In genomic region chr2:132670104-132670960, GRCh38 we compare ENCODE assay signal across 8 cellular contexts. TPM values are rescaled to one million over a fixed set of nuclear protein-coding genes. Genes with fewer than 3 reads are reported as not detected.
DNase-seq lines count a peak whose midpoint lies in the region; ATAC-seq, FAIRE-seq and TF ChIP-seq lines count a peak whose summit lies in the region.

LYPD1 (minus strand) TSS chr2:132670205; CDS start chr2:132669932, 273 bp downstream.

- WGBS in K562 (ENCODE audit: insufficient coverage, low coverage, missing lambda C conversion rate) = 11% methylated on average over 33 of the region's 74 CpGs

- peaks cover 39 to 63% of the 10 kb centered on the region in 2 donors for H3K27me3 Mint-ChIP-seq in stimulated activated naive B cell treated with anti-CD40 and anti-IgM and Interleukin-4, amounts not matched to agents 10 μg/mL and 1 μg/mL and 100 μg/mL, for 72 hours

- H3K9me3 Mint-ChIP-seq in stimulated activated naive B cell treated with anti-CD40 and anti-IgM and Interleukin-4, amounts not matched to agents 10 μg/mL and 1 μg/mL and 100 μg/mL, for 72 hours = no peaks in the 10 kb centered on the region

- H3K27me3 ChIP-seq in K562 (ENCODE audit: control insufficient read depth in 2 of 2, insufficient read depth in 2 of 2, low read length in 2 of 2) = peaks cover 2 to 21% of the 10 kb centered on the region in 2 experiments; a peak in 3 of 5 replicates
- no peaks in the 10 kb centered on the region for H3K27me3 ChIP-seq in SJCRH30

- TF ChIP-seq POLR2A in K562 (conservative IDR thresholded peaks at IDR 0.05) = no peak

- no peaks in the 10 kb centered on the region for H3K36me3 ChIP-seq in K562 (ENCODE audit: control insufficient read depth, insufficient read depth, low read length)
- no peaks in the 10 kb centered on the region for H3K36me3 ChIP-seq in kidney (ENCODE audit: control insufficient read depth in 1 of 2, insufficient read depth in 2 of 2, low read length in 2 of 2)
- H3K36me3 ChIP-seq in SJCRH30 = no peaks in the 10 kb centered on the region

- POLR2A ChIA-PET in K562 (lab: Yijun Ruan, JAX) = interaction anchor here (0.6 kb wide), 1 partner anchor 1001 kb away, joined by 3 read pairs; no protein-coding TSS in a partner anchor

- no peak within 1 kb of the TSS for H3K27ac Mint-ChIP-seq in stimulated activated naive B cell treated with anti-CD40 and anti-IgM and Interleukin-4, amounts not matched to agents 10 μg/mL and 1 μg/mL and 100 μg/mL, for 72 hours

- H4K20me1 ChIP-seq in K562 (replicated peaks; ENCODE audit: control insufficient read depth, insufficient read depth, low read length) = no peaks in the 10 kb centered on the region

- H3K9ac ChIP-seq in K562 (ENCODE audit: insufficient read depth in 1 of 2, low read depth in 2 of 2, low read length in 2 of 2) = no peak within 1 kb of the TSS
- no peak within 1 kb of the TSS for H3K9ac ChIP-seq in kidney (ENCODE audit: low read length in 2 of 2)

- no peaks in the 10 kb centered on the region for H3K9me1 ChIP-seq in K562 (ENCODE audit: control insufficient read depth, insufficient read depth, low read length)

- peak; percentile 44 for DNase-seq in NCI-H82 (lab: John Stamatoyannopoulos, UW)
- no peak for DNase-seq in NCI-H82 treated with DMSO at 0.1 percent for 48 hours (lab: John Stamatoyannopoulos, UW; ENCODE audit: unreplicated experiment)
- no peak for DNase-seq in K562 (ENCODE audit: extremely low read depth in 1 of 4, low spot score in 3 of 4)
- DNase-seq in kidney = peak; percentile 81
- no peak for DNase-seq in stimulated activated naive B cell treated with anti-CD40 and anti-IgM and Interleukin-4, amounts not matched to agents 10 μg/mL and 1 μg/mL and 100 μg/mL, for 72 hours
- no peak for DNase-seq in SJCRH30

- H3K36me3 Mint-ChIP-seq in stimulated activated naive B cell treated with anti-CD40 and anti-IgM and Interleukin-4, amounts not matched to agents 10 μg/mL and 1 μg/mL and 100 μg/mL, for 72 hours = peaks cover 2 to 5% of the 10 kb centered on the region in 2 donors

- H3K4me1 ChIP-seq in K562 (replicated peaks in 1 of 2; ENCODE audit: control insufficient read depth in 2 of 2, insufficient read depth in 2 of 2, low read length in 2 of 2) (peaks cover 0 to 12% of the 10 kb centered on the region in 2 experiments; a peak in 1 of 5 replicates), kidney (ENCODE audit: control insufficient read depth in 1 of 2, insufficient read depth in 1 of 2, low read depth in 1 of 2, low read length in 2 of 2) (peaks cover 0 to 13% of the 10 kb centered on the region in 2 donors), SJCRH30 (0 out of 2 replicates have a peak, but pooled peaks cover 3% of the 10 kb centered on the region)

- peak within 1 kb of the TSS; percentile 27 to 46 for H3K4me3 Mint-ChIP-seq in stimulated activated naive B cell treated with anti-CD40 and anti-IgM and Interleukin-4, amounts not matched to agents 10 μg/mL and 1 μg/mL and 100 μg/mL, for 72 hours

- H3K9me3 ChIP-seq in K562 (replicated peaks; ENCODE audit: control insufficient read depth, insufficient read depth, low read depth, low read length) = no peaks in the 10 kb centered on the region
- no peaks in the 10 kb centered on the region for H3K9me3 ChIP-seq in kidney (ENCODE audit: control insufficient read depth in 1 of 2, low read length in 2 of 2)
- H3K9me3 ChIP-seq in SJCRH30 (replicated peaks) = no peaks in the 10 kb centered on the region

- TF ChIP-seq CTCF in K562 (IDR thresholded peaks at IDR 0.05 in 2 of 3, conservative IDR thresholded peaks at IDR 0.05 in 1 of 3; ENCODE audit: insufficient read depth in 2 of 3, low read depth in 1 of 3, low read length in 3 of 3) = no peak
- no peak for TF ChIP-seq CTCF in kidney (IDR thresholded peaks at IDR 0.05; ENCODE audit: borderline replicate concordance, extremely low read depth, insufficient read depth)

- no peaks in the 10 kb centered on the region for H3K79me2 ChIP-seq in K562 (ENCODE audit: control insufficient read depth, insufficient read depth, low read length)

- TF ChIP-seq RAD21 in K562 (CRISPR knock-in tag; conservative IDR thresholded peaks at IDR 0.05 in 1 of 2, IDR thresholded peaks at IDR 0.05 in 1 of 2) = no peak

- CTCF ChIA-PET in K562 (lab: Yijun Ruan, JAX; ENCODE audit: low intra/inter-chr PET ratio) = no interaction called here

- no peak within 1 kb of the TSS for H3K4me2 ChIP-seq in K562 (ENCODE audit: insufficient read depth, low read length)

- no peak within 1 kb of the TSS for H2AFZ ChIP-seq in K562 (ENCODE audit: low read depth, low read length)

- no peak within 1 kb of the TSS for H3K4me3 ChIP-seq in K562
- H3K4me3 ChIP-seq in kidney (ENCODE audit: low read length in 2 of 2) = peak within 1 kb of the TSS; percentile 48 to 61
- H3K4me3 ChIP-seq in SJCRH30 = no peak within 1 kb of the TSS

- H3K4me1 Mint-ChIP-seq in stimulated activated naive B cell treated with anti-CD40 and anti-IgM and Interleukin-4, amounts not matched to agents 10 μg/mL and 1 μg/mL and 100 μg/mL, for 72 hours = peaks cover 4 to 13% of the 10 kb centered on the region in 2 donors

- no peak for TF ChIP-seq EP300 in K562 (IDR thresholded peaks at IDR 0.05; ENCODE audit: low read length)

- no peak within 1 kb of the TSS for H3K27ac ChIP-seq in K562 (ENCODE audit: extremely low read depth, low read depth, low read length)
- H3K27ac ChIP-seq in kidney (ENCODE audit: low read depth in 2 of 2, low read length in 2 of 2) = no peak within 1 kb of the TSS
- no peak within 1 kb of the TSS for H3K27ac ChIP-seq in SJCRH30

- no TSS peak for BruUV-seq in K562 (replicated peaks; lab: Mats Ljungman, UMichigan)

- FAIRE-seq in K562 (lab: Jason Lieb, UNC) = no peak
- FAIRE-seq in kidney (lab: Jason Lieb, UNC) = no peak

- in situ Hi-C loops in K562 (cut with MboI) = no loop called here

- intact Hi-C loops in K562 (cut with micrococcal nuclease) (no loop called here), kidney (cut with DNase I) (no loop called here)

- ATAC-seq in K562 (no peak), HG03139 (IDR thresholded peaks at IDR 0.05; ENCODE audit: unreplicated experiment) (no peak)
- ATAC-seq in stimulated activated naive B cell treated with anti-CD40 and anti-IgM and Interleukin-4, amounts not matched to agents 10 μg/mL and 1 μg/mL and 100 μg/mL, for 72 hours (replicated peaks) = no peak
- no peak for ATAC-seq in activated CD4-positive, CD25-positive, alpha-beta regulatory T cell treated with anti-CD3 and anti-CD28 coated beads, Interleukin-2, amount 50 U/mL, for 24 hours

TF ChIP-seq in K562, 482 proteins besides CTCF, POLR2A, EP300 and RAD21:
- TF ChIP-seq TFE3 (CRISPR knock-in tag; IDR thresholded peaks at IDR 0.05) = peak; percentile 21; the same call in 1 of the 2 replicates
- TF ChIP-seq, protein P1, sequence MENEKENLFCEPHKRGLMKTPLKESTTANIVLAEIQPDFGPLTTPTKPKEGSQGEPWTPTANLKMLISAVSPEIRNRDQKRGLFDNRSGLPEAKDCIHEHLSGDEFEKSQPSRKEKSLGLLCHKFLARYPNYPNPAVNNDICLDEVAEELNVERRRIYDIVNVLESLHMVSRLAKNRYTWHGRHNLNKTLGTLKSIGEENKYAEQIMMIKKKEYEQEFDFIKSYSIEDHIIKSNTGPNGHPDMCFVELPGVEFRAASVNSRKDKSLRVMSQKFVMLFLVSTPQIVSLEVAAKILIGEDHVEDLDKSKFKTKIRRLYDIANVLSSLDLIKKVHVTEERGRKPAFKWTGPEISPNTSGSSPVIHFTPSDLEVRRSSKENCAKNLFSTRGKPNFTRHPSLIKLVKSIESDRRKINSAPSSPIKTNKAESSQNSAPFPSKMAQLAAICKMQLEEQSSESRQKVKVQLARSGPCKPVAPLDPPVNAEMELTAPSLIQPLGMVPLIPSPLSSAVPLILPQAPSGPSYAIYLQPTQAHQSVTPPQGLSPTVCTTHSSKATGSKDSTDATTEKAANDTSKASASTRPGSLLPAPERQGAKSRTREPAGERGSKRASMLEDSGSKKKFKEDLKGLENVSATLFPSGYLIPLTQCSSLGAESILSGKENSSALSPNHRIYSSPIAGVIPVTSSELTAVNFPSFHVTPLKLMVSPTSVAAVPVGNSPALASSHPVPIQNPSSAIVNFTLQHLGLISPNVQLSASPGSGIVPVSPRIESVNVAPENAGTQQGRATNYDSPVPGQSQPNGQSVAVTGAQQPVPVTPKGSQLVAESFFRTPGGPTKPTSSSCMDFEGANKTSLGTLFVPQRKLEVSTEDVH (IDR thresholded peaks at IDR 0.05; ENCODE audit: low read depth, partially characterized antibody) = no peak

RNA-seq across cellular contexts. Expression of gene LYPD1, which starts in this region (rescaled TPM):
- not detected in 2 replicates for total RNA-seq in K562 (2011; cell fraction: chromatin; rRNA removed; ENCODE audit: low replicate concordance)
- not detected in 2 replicates for total RNA-seq in K562 (2011; cell fraction: nucleolus; rRNA removed)
- total RNA-seq in K562 (2011; cell fraction: nucleoplasm; rRNA removed) = not detected in 2 replicates
- total RNA-seq in K562 (2014; rRNA removed) (not detected in 2 replicates), K562 (2014; rRNA removed; fragmentation: Illumina TruSeq; extraction: Trizol) (not detected in 2 replicates), K562 (2015; rRNA removed; fragmentation: Illumina TruSeq; extraction: Trizol) (not detected in 2 replicates), K562 (2021) (not detected in 2 replicates), kidney (11.1 TPM)
- polyA plus RNA-seq in K562 (2011; rRNA removed) (not detected in 2 replicates), K562 (2014; fragmentation: Illumina TruSeq; extraction: Trizol) (not detected in 2 replicates), K562 (2014; fragmentation: Nextera tagmentation; extraction: Ambion mirVana) (not detected), K562 (2014; rRNA removed) (not detected in 2 replicates), kidney (ENCODE audit: insufficient read depth, low read depth, low replicate concordance) (4.7 TPM)
- polyA plus RNA-seq in K562 (2011; cell fraction: cytosol; rRNA removed) = not detected in 2 replicates
- not detected in 2 replicates for polyA plus RNA-seq in K562 (2011; cell fraction: nucleus; rRNA removed)
- not detected in 2 replicates for polyA plus RNA-seq in K562 (2012)
- not detected in 2 replicates for polyA minus RNA-seq in K562 (2011; rRNA and poly(A)+ RNA removed)
- polyA minus RNA-seq in K562 (2011; cell fraction: cytosol; rRNA and poly(A)+ RNA removed) = not detected in 2 replicates
- not detected in 2 replicates for polyA minus RNA-seq in K562 (2011; cell fraction: nucleus; rRNA and poly(A)+ RNA removed)
- 0.04 TPM in 1 of 2 replicates, not detected in the other for total RNA-seq in SJCRH30 (2014; rRNA removed; shearing (Covaris generic))

Comparison
In these comparisons a context has a peak if more than half of its experiments do, and no peak if none do; other contexts are left out.
1. RNA of gene LYPD1 (total RNA-seq): 11.1 TPM in kidney (single experiment); 0.04 TPM in SJCRH30 and not detected in K562; every median in the first group is over 10 times any median in the second.
2. DNase-seq: peak in NCI-H82 (single experiment) and kidney (single experiment); none in NCI-H82 treated with DMSO at 0.1 percent for 48 hours (single experiment), K562 (0 of 4), stimulated activated naive B cell treated with anti-CD40 and anti-IgM and Interleukin-4, amounts not matched to agents 10 μg/mL and 1 μg/mL and 100 μg/mL, for 72 hours (single experiment) and SJCRH30 (0 of 2).
3. H3K4me3 ChIP-seq: peak in kidney (2 of 2); none in K562 (single experiment) and SJCRH30 (single experiment).